In the genomic region with DNA sequence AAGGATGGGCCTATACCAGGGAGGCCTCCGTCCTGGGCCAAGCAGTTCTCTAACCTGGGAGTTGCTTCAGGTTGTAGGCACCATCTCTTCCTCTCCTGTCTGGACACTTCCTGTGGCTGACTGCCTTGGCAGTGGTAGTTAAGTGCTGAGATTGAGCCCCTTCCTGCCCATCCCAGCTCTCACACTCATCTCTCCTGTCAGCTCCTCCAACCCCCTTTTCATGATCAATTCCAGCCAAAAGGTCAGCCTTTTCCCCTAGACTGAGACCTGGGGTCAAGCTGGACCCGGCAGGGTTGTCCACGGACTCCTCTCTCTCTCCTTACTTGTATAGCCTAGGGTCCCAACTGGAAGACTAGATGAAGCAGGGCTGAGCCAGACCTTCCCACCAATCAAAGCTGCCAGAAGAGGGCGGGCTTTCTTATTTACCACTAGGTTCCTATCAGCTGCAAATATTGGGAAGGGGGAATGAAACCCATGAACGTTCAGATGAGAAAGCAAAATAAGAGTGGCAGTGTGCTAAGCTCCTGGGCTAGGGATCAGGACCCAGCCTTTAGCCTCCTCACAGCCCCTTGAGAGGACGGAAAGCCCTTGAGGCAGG, we compare ENCODE assay signal across 14 cellular contexts. TPM values are rescaled to one million over a fixed set of nuclear protein-coding genes. Genes with fewer than 3 reads are reported as not detected.
DNase-seq lines count a peak whose midpoint lies in the region; ATAC-seq, FAIRE-seq and TF ChIP-seq lines count a peak whose summit lies in the region.
"Had no signal": no experiment of that assay in that cellular context is flagged by ENCODE, and none has a peak within 500 bp of the region (broad histone marks: within the 10 kb centered on the region; RNA-seq: fewer than 3 reads in every experiment).

No MANE protein-coding gene starts in this region.

- peaks cover 9% of the 10 kb centered on the region for H3F3A ChIP-seq in GM23248 (ENCODE audit: insufficient read depth)

- H3K9me2 ChIP-seq in GM23248 (ENCODE audit: insufficient read depth), result no peaks in the 10 kb centered on the region

- H3K9me3 ChIP-seq in GM23248 (ENCODE audit: low read depth), result no peaks in the 10 kb centered on the region
- no peaks in the 10 kb centered on the region for H3K9me3 ChIP-seq in T-helper 17 cell (ENCODE audit: control insufficient read depth, low read length, poor library complexity, severe bottlenecking)
- H3K9me3 ChIP-seq in keratinocyte (ENCODE audit: control insufficient read depth, low read depth, low read length), result no peaks in the 10 kb centered on the region
- H3K9me3 ChIP-seq in vagina, result no peaks in the 10 kb centered on the region
- H3K9me3 ChIP-seq: upper lobe of right lung had no signal

- WGBS in GM23248 (ENCODE audit: low coverage in 1 of 2, low lambda C conversion rate in 2 of 2, missing lambda C conversion rate in 2 of 2), 2 experiments, result 33 to 41% methylated on average over 5 to 6 of the region's 6 CpGs

- dilution Hi-C loops in keratinocyte (cut with MboI; ENCODE audit: extremely low pct_ligation_motif_present, low sequenced_read_pairs), result no loop called here

- H3K4me2 ChIP-seq in GM23248 (ENCODE audit: unreplicated experiment), result no peak overlapping the region
- no peak overlapping the region for H3K4me2 ChIP-seq in keratinocyte (ENCODE audit: control insufficient read depth, extremely low read depth, insufficient read depth, low read depth, low read length)

- peaks cover 8% of the 10 kb centered on the region for H3K4me1 ChIP-seq in GM23248 (ENCODE audit: insufficient read depth)
- peaks cover 14% of the 10 kb centered on the region for H3K4me1 ChIP-seq in keratinocyte (ENCODE audit: control insufficient read depth, extremely low read depth, insufficient read depth, low read length)
- no peaks in the 10 kb centered on the region for H3K4me1 ChIP-seq in vagina
- H3K4me1 ChIP-seq: upper lobe of right lung had no signal

- TF ChIP-seq CTCF in C4-2B (conservative IDR thresholded peaks at IDR 0.05) (peak; percentile 27), keratinocyte (optimal IDR thresholded peaks at IDR 0.05 in 1 of 3, IDR thresholded peaks at IDR 0.05 in 1 of 3, conservative IDR thresholded peaks at IDR 0.05 in 1 of 3; ENCODE audit: extremely low read depth in 1 of 3, insufficient read depth in 2 of 3, low read length in 3 of 3) (peak; percentile 15 to 21 (median 20)), vagina (IDR thresholded peaks at IDR 0.05) (no peak)

- DNase-seq in GM23248, result peak; percentile 10
- DNase-seq in T-helper 17 cell, result no peak
- DNase-seq in keratinocyte (ENCODE audit: low read depth, low spot score), result no peak
- DNase-seq in GM03348 (ENCODE audit: low spot score), result no peak
- no peak for DNase-seq in vagina (ENCODE audit: extremely low spot score in 2 of 2)
- DNase-seq in AG08396 (ENCODE audit: low spot score), result no peak
- DNase-seq: activated CD4-positive, CD25-positive, alpha-beta regulatory T cell treated with anti-CD3 and anti-CD28 coated beads, Interleukin-2, amount 50 U/mL, for 72 hours; activated naive CD4-positive, alpha-beta T cell treated with anti-CD3 and anti-CD28 coated beads, Interleukin-2, amount 50 U/mL, for 16 hours; posterior cingulate gyrus; upper lobe of right lung had no signal

- peak overlapping the region; percentile 80 for H3K27ac Mint-ChIP-seq in T-helper 17 cell

- ATAC-seq in T-helper 17 cell, result peak; percentile 29
- ATAC-seq in GM18868 (IDR thresholded peaks at IDR 0.05; ENCODE audit: unreplicated experiment), result no peak
- ATAC-seq: upper lobe of right lung had no signal

- in situ Hi-C loops in GM23248 (cut with MboI), result no loop called here

- H3K27me3 Mint-ChIP-seq in T-helper 17 cell, result no peaks in the 10 kb centered on the region

- FAIRE-seq in keratinocyte (lab: Jason Lieb, UNC), result no peak
- FAIRE-seq: endometrium, RCC 7860 had no signal

- H2AFZ ChIP-seq in GM23248, result no peak overlapping the region
- no peak overlapping the region for H2AFZ ChIP-seq in keratinocyte (ENCODE audit: control insufficient read depth, low read length)

- no peaks in the 10 kb centered on the region for H3K9me1 ChIP-seq in keratinocyte (ENCODE audit: control insufficient read depth, extremely low read depth, insufficient read depth, low read length)

- TF ChIP-seq POLR2A in vagina (IDR thresholded peaks at IDR 0.05), result no peak

- H3K4me3 ChIP-seq in GM23248, result no peak overlapping the region
- H3K4me3 ChIP-seq in keratinocyte (ENCODE audit: control insufficient read depth in 2 of 3, extremely low read depth in 1 of 3, insufficient read depth in 2 of 3, low read depth in 1 of 3, low read length in 3 of 3), result no peak overlapping the region
- H3K4me3 ChIP-seq in vagina, result no peak overlapping the region
- H3K4me3 ChIP-seq: upper lobe of right lung had no signal

- no peaks in the 10 kb centered on the region for H3K36me3 ChIP-seq in GM23248 (ENCODE audit: low read depth)
- H3K36me3 ChIP-seq in keratinocyte (ENCODE audit: control insufficient read depth in 2 of 2, extremely low read depth in 1 of 2, insufficient read depth in 2 of 2, low read length in 2 of 2), result peaks cover 11 to 32% of the 10 kb centered on the region in 2 experiments
- H3K36me3 ChIP-seq in vagina, result peaks cover 0 to 31% of the 10 kb centered on the region in 2 donors

- H3K9ac ChIP-seq in GM23248, result no peak overlapping the region
- no peak overlapping the region for H3K9ac ChIP-seq in keratinocyte (ENCODE audit: control insufficient read depth, extremely low read depth, insufficient read depth, low read length)

- H3K4me1 Mint-ChIP-seq in T-helper 17 cell, result no peaks in the 10 kb centered on the region

- H3K4me3 Mint-ChIP-seq in T-helper 17 cell, result peak overlapping the region; percentile 76

- H3K79me2 ChIP-seq in GM23248 (ENCODE audit: insufficient read depth), result no peaks in the 10 kb centered on the region
- H3K79me2 ChIP-seq in keratinocyte (ENCODE audit: control insufficient read depth, insufficient read depth, low read length), result no peaks in the 10 kb centered on the region

- H3K27ac ChIP-seq in C4-2B (no peak overlapping the region), GM23248 (no peak overlapping the region), keratinocyte (ENCODE audit: control insufficient read depth, insufficient read depth, low read length) (no peak overlapping the region), vagina (no peak overlapping the region)
- H3K27ac ChIP-seq: upper lobe of right lung had no signal

- intact Hi-C loops in vagina (cut with DNase I), result no loop called here

- H3K27me3 ChIP-seq in GM23248 (replicated peaks; ENCODE audit: insufficient read depth) (no peaks in the 10 kb centered on the region), keratinocyte (ENCODE audit: control insufficient read depth, extremely low read depth, insufficient read depth, low read length) (no peaks in the 10 kb centered on the region), vagina (no peaks in the 10 kb centered on the region)
- H3K27me3 ChIP-seq: upper lobe of right lung had no signal

- H4K20me1 ChIP-seq in GM23248 (ENCODE audit: insufficient read depth), result no peaks in the 10 kb centered on the region
- no peaks in the 10 kb centered on the region for H4K20me1 ChIP-seq in keratinocyte (ENCODE audit: control insufficient read depth, extremely low read depth, insufficient read depth, low read length)

- peaks cover under 1% of the 10 kb centered on the region for H3K36me3 Mint-ChIP-seq in T-helper 17 cell (ENCODE audit: low read depth)

RNA-seq across cellular contexts. Expression of a gene that starts 34.5 kb away (rescaled TPM):
- total RNA-seq in GM23248 (2014; rRNA removed; shearing (Covaris generic)), result 66.9 and 68.7 TPM in 2 replicates
- polyA plus RNA-seq in GM23248 (2016; fragmentation: Nextera tagmentation; extraction: Ambion mirVana) (24.4 and 27.1 TPM in 2 replicates), keratinocyte (44.0 to 48.3 TPM (median 46.0 TPM) in 3 replicates)
- total RNA-seq in T-helper 17 cell (100 to 1,000 TPM; 208 to 211 TPM), vagina (123 TPM)
- polyA plus RNA-seq in keratinocyte (2011; ENCODE audit: low read depth), result 48.1 TPM
- polyA plus RNA-seq in keratinocyte (2011; cell fraction: cytosol; rRNA removed), result 24.2 TPM in 2 replicates
- 155 and 158 TPM in 2 replicates for polyA plus RNA-seq in keratinocyte (2011; cell fraction: nucleus; rRNA removed)
- 44.1 and 53.6 TPM in 2 replicates for polyA plus RNA-seq in keratinocyte (2012; ENCODE audit: low replicate concordance)
- polyA minus RNA-seq in keratinocyte, result 95.0 to 134 TPM (median 98.4 TPM) in 3 replicates
- polyA minus RNA-seq in keratinocyte (2011; cell fraction: cytosol; rRNA and poly(A)+ RNA removed), result 54.9 TPM
- 95.6 and 101 TPM in 2 replicates for polyA minus RNA-seq in keratinocyte (2011; cell fraction: nucleus; rRNA and poly(A)+ RNA removed)

Comparison
In these comparisons a context has a peak if more than half of its experiments do, and no peak if none do; other contexts are left out.
1. CTCF ChIP-seq: peak in C4-2B (single experiment) and keratinocyte (3 of 3); none in vagina (0 of 3).